ENCODE assay signal across 7 cellular contexts in the genomic region with DNA sequence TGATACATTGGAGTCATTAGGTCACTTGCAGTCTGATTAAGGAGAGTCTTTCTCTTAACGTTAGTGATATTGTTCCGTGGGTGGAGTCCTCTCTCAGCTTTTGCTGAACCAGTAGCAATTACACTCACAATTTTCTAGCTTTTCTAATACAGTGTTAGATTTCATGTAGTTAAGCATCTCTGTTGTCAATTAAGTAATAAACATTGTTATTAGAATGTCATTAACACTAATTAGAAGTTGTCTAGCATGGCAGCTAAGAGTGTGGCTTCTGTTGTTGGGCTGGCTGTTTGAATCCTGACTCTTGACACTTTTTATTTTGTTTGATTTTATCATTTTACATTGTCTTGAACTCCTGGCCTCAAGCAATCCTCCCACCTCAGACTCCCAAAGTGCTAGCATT.
"Had no signal": no experiment of that assay in that cellular context is flagged by ENCODE, and none has a peak within 500 bp of the region (broad histone marks: within the 10 kb centered on the region; RNA-seq: fewer than 3 reads in every experiment).

No MANE protein-coding gene starts in this region.

- DNase-seq: IMR-90, KBM-7, KG1 had no signal

- H3K27ac Mint-ChIP-seq: IgD-negative memory B cell had no signal

- ATAC-seq: HepG2 had no signal

- H3K36me3 Mint-ChIP-seq: IgD-negative memory B cell had no signal

- H3K4me1 Mint-ChIP-seq: IgD-negative memory B cell had no signal

- H3K27ac ChIP-seq: HL-60 had no signal

- H3K4me3 Mint-ChIP-seq: IgD-negative memory B cell had no signal

- FAIRE-seq: HepG2, HTR-8/SVneo had no signal
